In genomic region chr1:242016518-242016917, GRCh38 we compare ENCODE assay signal across 36 cellular contexts. TPM values are rescaled to one million over a fixed set of nuclear protein-coding genes. Genes with fewer than 3 reads are reported as not detected.
"Had no signal": no experiment of that assay in that cellular context is flagged by ENCODE, and none has a peak within 500 bp of the region (broad histone marks: within the 10 kb centered on the region; RNA-seq: fewer than 3 reads in every experiment).

No MANE protein-coding gene starts in this region.

- H3K27ac Mint-ChIP-seq: activated B cell treated with CpG ODN at 0.5 μM for 24 hours; activated CD4-positive, alpha-beta T cell treated with anti-CD3 and anti-CD28 coated beads, Interleukin-2, amount 10 ng/mL, durations not matched to agents 24 days and 14 days; activated CD8-positive, alpha-beta T cell treated with anti-CD3 and anti-CD28 coated beads, Interleukin-2, amount 10 ng/mL, durations not matched to agents 7 days and 5 days; activated naive CD4-positive, alpha-beta T cell treated with anti-CD3 and anti-CD28 coated beads for 36 hours; activated naive CD8-positive, alpha-beta T cell; activated naive CD8-positive, alpha-beta T cell treated with anti-CD3 and anti-CD28 coated beads, Interleukin-2, amount 50 U/mL, for 24 hours; activated T-cell treated with anti-CD3 and anti-CD28 coated beads, Interleukin-2, amount 50 U/mL, for 24 hours; activated T-helper 1 cell treated with anti-CD3 and anti-CD28 coated beads, Interleukin-12 subunit alpha, Interleukin-12 subunit beta, Interleukin-2, Interleukin-4 antibody, amounts not matched to agents 30 ng/mL and 10 ng/mL and 1 ng/mL, durations not matched to agents 14 hours and 24 hours and 36 hours had no signal

- H3K4me1 Mint-ChIP-seq: activated B cell treated with CpG ODN at 0.5 μM for 24 hours; activated CD4-positive, alpha-beta T cell treated with anti-CD3 and anti-CD28 coated beads, Interleukin-2, amount 10 ng/mL, durations not matched to agents 24 days and 14 days; activated naive CD8-positive, alpha-beta T cell treated with anti-CD3 and anti-CD28 coated beads, Interleukin-2, amount 50 U/mL, for 24 hours had no signal

- DNase-seq: activated B cell treated with CpG ODN at 0.5 μM for 24 hours; activated CD4-positive, alpha-beta T cell treated with anti-CD3 and anti-CD28 coated beads, Interleukin-2, amount 10 ng/mL, durations not matched to agents 24 days and 14 days; activated CD4-positive, alpha-beta T cell treated with anti-CD3 and anti-CD28 coated beads, Interleukin-2, amount 50 U/mL, for 48 hours; activated CD4-positive, CD25-positive, alpha-beta regulatory T cell treated with anti-CD3 and anti-CD28 coated beads, Interleukin-2, amount 50 U/mL, for 72 hours; activated CD8-positive, alpha-beta T cell treated with anti-CD3 and anti-CD28 coated beads, Interleukin-2, amount 10 ng/mL, durations not matched to agents 7 days and 5 days; activated gamma-delta T cell treated with Interleukin-2 at 50 U/mL for 16 hours; activated naive CD4-positive, alpha-beta T cell treated with anti-CD3 and anti-CD28 coated beads for 36 hours; activated naive CD8-positive, alpha-beta T cell treated with anti-CD3 and anti-CD28 coated beads, Interleukin-2, amount 50 U/mL, for 24 hours; activated T-cell treated with anti-CD3 and anti-CD28 coated beads, Interleukin-2, amount 50 U/mL, for 24 hours; anterior cingulate cortex; caudate nucleus; Karpas-422; KBM-7; NCI-H1105; NCI-H1417 treated with DMSO at 0.1 percent for 48 hours; NCI-H187 treated with DMSO at 0.1 percent for 48 hours; NCI-H2081; NCI-H2171 treated with DMSO at 0.1 percent for 48 hours; NCI-H2227 treated with DMSO at 0.1 percent for 48 hours; NCI-H446; NCI-H510A treated with DMSO at 0.1 percent for 48 hours; NCI-H526 treated with DMSO at 0.1 percent for 48 hours; NCI-H82; NK-92 treated with Interleukin-12 subunit alpha and Interleukin-12 subunit beta, amount 100 ng/mL, for 24 hours; OCI-M1; Right ventricle myocardium superior; SW 1271; T-helper 1 cell; T-helper 2 cell; T-helper 9 cell had no signal

- FAIRE-seq: bronchial epithelial cell had no signal

- ATAC-seq: activated CD8-positive, alpha-beta T cell treated with anti-CD3 and anti-CD28 coated beads, Interleukin-2, amount 10 ng/mL, durations not matched to agents 7 days and 5 days; activated naive CD8-positive, alpha-beta T cell treated with anti-CD3 and anti-CD28 coated beads, Interleukin-2, amount 50 U/mL, for 24 hours had no signal

- H3K4me3 Mint-ChIP-seq: activated B cell treated with CpG ODN at 0.5 μM for 24 hours; activated CD4-positive, alpha-beta T cell treated with anti-CD3 and anti-CD28 coated beads, Interleukin-2, amount 10 ng/mL, durations not matched to agents 24 days and 14 days; activated CD8-positive, alpha-beta T cell treated with anti-CD3 and anti-CD28 coated beads, Interleukin-2, amount 10 ng/mL, durations not matched to agents 7 days and 5 days; activated naive CD4-positive, alpha-beta T cell treated with anti-CD3 and anti-CD28 coated beads for 36 hours; activated naive CD8-positive, alpha-beta T cell; activated naive CD8-positive, alpha-beta T cell treated with anti-CD3 and anti-CD28 coated beads, Interleukin-2, amount 50 U/mL, for 24 hours; activated T-cell treated with anti-CD3 and anti-CD28 coated beads, Interleukin-2, amount 50 U/mL, for 24 hours; activated T-helper 1 cell treated with anti-CD3 and anti-CD28 coated beads, Interleukin-12 subunit alpha, Interleukin-12 subunit beta, Interleukin-2, Interleukin-4 antibody, amounts not matched to agents 30 ng/mL and 10 ng/mL and 1 ng/mL, durations not matched to agents 14 hours and 24 hours and 36 hours; brain had no signal

- H3K9me3 Mint-ChIP-seq: activated B cell treated with CpG ODN at 0.5 μM for 24 hours; activated CD4-positive, alpha-beta T cell treated with anti-CD3 and anti-CD28 coated beads, Interleukin-2, amount 10 ng/mL, durations not matched to agents 24 days and 14 days; activated naive CD4-positive, alpha-beta T cell treated with anti-CD3 and anti-CD28 coated beads for 36 hours; activated naive CD8-positive, alpha-beta T cell treated with anti-CD3 and anti-CD28 coated beads, Interleukin-2, amount 50 U/mL, for 24 hours; activated T-cell treated with anti-CD3 and anti-CD28 coated beads, Interleukin-2, amount 50 U/mL, for 24 hours; activated T-helper 1 cell treated with anti-CD3 and anti-CD28 coated beads, Interleukin-12 subunit alpha, Interleukin-12 subunit beta, Interleukin-2, Interleukin-4 antibody, amounts not matched to agents 30 ng/mL and 10 ng/mL and 1 ng/mL, durations not matched to agents 14 hours and 24 hours and 36 hours had no signal

- H3K36me3 Mint-ChIP-seq: activated naive CD8-positive, alpha-beta T cell; brain had no signal

- H3K27me3 Mint-ChIP-seq: activated B cell treated with CpG ODN at 0.5 μM for 24 hours; activated CD4-positive, alpha-beta T cell treated with anti-CD3 and anti-CD28 coated beads, Interleukin-2, amount 10 ng/mL, durations not matched to agents 24 days and 14 days; activated naive CD8-positive, alpha-beta T cell; activated naive CD8-positive, alpha-beta T cell treated with anti-CD3 and anti-CD28 coated beads, Interleukin-2, amount 50 U/mL, for 24 hours; activated T-cell treated with anti-CD3 and anti-CD28 coated beads, Interleukin-2, amount 50 U/mL, for 24 hours had no signal

- H3K27ac ChIP-seq: VCaP had no signal

RNA-seq across cellular contexts. Expression of gene MAP1LC3C, which starts 17.6 kb away (rescaled TPM):
- total RNA-seq: activated B cell treated with CpG ODN at 0.5 μM for 24 hours; activated CD4-positive, alpha-beta T cell treated with anti-CD3 and anti-CD28 coated beads, Interleukin-2, amount 10 ng/mL, durations not matched to agents 24 days and 14 days; activated CD8-positive, alpha-beta T cell treated with anti-CD3 and anti-CD28 coated beads, Interleukin-2, amount 10 ng/mL, durations not matched to agents 7 days and 5 days; activated naive CD4-positive, alpha-beta T cell treated with anti-CD3 and anti-CD28 coated beads for 36 hours; activated T-helper 1 cell treated with anti-CD3 and anti-CD28 coated beads, Interleukin-12 subunit alpha, Interleukin-12 subunit beta, Interleukin-2, Interleukin-4 antibody, amounts not matched to agents 30 ng/mL and 10 ng/mL and 1 ng/mL, durations not matched to agents 14 hours and 24 hours and 36 hours; bronchial epithelial cell; MCF 10A had no signal

RNA-seq across cellular contexts. Expression of gene BECN2, which starts 59.0 kb away (rescaled TPM):
- total RNA-seq: activated B cell treated with CpG ODN at 0.5 μM for 24 hours; activated CD4-positive, alpha-beta T cell treated with anti-CD3 and anti-CD28 coated beads, Interleukin-2, amount 10 ng/mL, durations not matched to agents 24 days and 14 days; activated CD8-positive, alpha-beta T cell treated with anti-CD3 and anti-CD28 coated beads, Interleukin-2, amount 10 ng/mL, durations not matched to agents 7 days and 5 days; activated naive CD4-positive, alpha-beta T cell treated with anti-CD3 and anti-CD28 coated beads for 36 hours; activated T-helper 1 cell treated with anti-CD3 and anti-CD28 coated beads, Interleukin-12 subunit alpha, Interleukin-12 subunit beta, Interleukin-2, Interleukin-4 antibody, amounts not matched to agents 30 ng/mL and 10 ng/mL and 1 ng/mL, durations not matched to agents 14 hours and 24 hours and 36 hours; bronchial epithelial cell; MCF 10A; Right ventricle myocardium superior had no signal
